ENCODE assay signal across 24 cellular contexts in genomic region chr10:11159543-11160215, GRCh38.
A peak's percentile ranks its signal among the peaks of the same experiment; 100 is the strongest.
DNase-seq lines count a peak whose midpoint lies in the region; ATAC-seq and TF ChIP-seq lines count a peak whose summit lies in the region.
"Had no signal": no experiment of that assay in that cellular context is flagged by ENCODE, and none has a peak within 500 bp of the region (broad histone marks: within the 10 kb centered on the region; RNA-seq: fewer than 3 reads in every experiment).

No MANE protein-coding gene starts in this region.

- no peak for TF ChIP-seq EP300 in transverse colon (IDR thresholded peaks at IDR 0.05; ENCODE audit: low read depth)

- no peak for TF ChIP-seq POLR2A in transverse colon (IDR thresholded peaks at IDR 0.05)

- H3K27ac ChIP-seq in right atrium auricular region = no peak overlapping the region
- H3K27ac ChIP-seq in caudate nucleus (ENCODE audit: low read depth, low read length) = peak overlapping the region; percentile 49
- H3K27ac ChIP-seq in transverse colon = peak overlapping the region in 3 of 4 donors; percentile 1 to 22 (median 11)
- H3K27ac ChIP-seq: GM23248, testis, vagina, WERI-Rb-1 had no signal

- H3K4me1 ChIP-seq in right atrium auricular region = peaks cover 0 to 68% of the 10 kb centered on the region in 2 donors
- H3K4me1 ChIP-seq in transverse colon = peaks cover 0 to 40% (median 10%) of the 10 kb centered on the region in 4 donors
- H3K4me1 ChIP-seq: testis had no signal

- in situ Hi-C loops in transverse colon (cut with MboI; ENCODE audit: low pct_ligation_motif_present in 1 of 4, low pct_unique_long_range_greater_than_20kb in 1 of 4, low sequenced_read_pairs in 3 of 4) = no loop called here

- H3K4me3 ChIP-seq in right atrium auricular region (no peak overlapping the region), transverse colon (no peak overlapping the region)
- H3K4me3 ChIP-seq: GM23248, spleen, testis, vagina had no signal

- intact Hi-C loops in Right ventricle myocardium inferior (cut with DNase I) = loop anchor here (5.0 kb wide), 1 partner anchor 112 kb away; no protein-coding TSS in a partner anchor
- intact Hi-C loops in transverse colon (cut with DNase I; ENCODE audit: low total_unique reads) = no loop called here

- peak; percentile 55 for DNase-seq in right atrium auricular region (ENCODE audit: low spot score)
- no peak for DNase-seq in Right ventricle myocardium inferior (ENCODE audit: missing footprints)
- DNase-seq in caudate nucleus (lab: John Stamatoyannopoulos, UW) = peak in 6 of 61 donors; percentile 21 to 55 (median 40)
- peak; percentile 57 for DNase-seq in medulla oblongata (ENCODE audit: extremely low spot score)
- DNase-seq in transverse colon = no peak
- no peak for DNase-seq in stimulated activated CD4-positive, alpha-beta T cell treated with anti-CD3 and anti-CD28 coated beads, Interleukin-4, amount 100 ng/mL, for 24 hours
- no peak for DNase-seq in AML-193 (lab: John Stamatoyannopoulos, UW)
- DNase-seq: activated CD4-positive, alpha-beta T cell treated with anti-CD3 and anti-CD28 coated beads, Interleukin-2, amount 10 ng/mL, durations not matched to agents 7 days and 5 days; activated naive CD8-positive, alpha-beta T cell treated with anti-CD3 and anti-CD28 coated beads for 36 hours; effector memory CD8-positive, alpha-beta T cell; GM23248; HFFc6; NCI-H1105 treated with DMSO at 0.1 percent for 48 hours; NCI-H2029 treated with DMSO at 0.1 percent for 48 hours; NCI-H226; NCI-H774; spleen; stimulated activated CD4-positive, alpha-beta T cell treated with anti-CD3 and anti-CD28 coated beads, Interleukin-2, amount 100 ng/mL, for 48 hours; testis; WERI-Rb-1 had no signal

- TF ChIP-seq CTCF in right atrium auricular region (IDR thresholded peaks at IDR 0.05) (no peak), transverse colon (IDR thresholded peaks at IDR 0.05) (no peak)

- no peaks in the 10 kb centered on the region for H3K36me3 ChIP-seq in right atrium auricular region
- H3K36me3 ChIP-seq in transverse colon = no peaks in the 10 kb centered on the region
- H3K36me3 ChIP-seq: spleen, vagina, WERI-Rb-1 had no signal

- H3K9me3 ChIP-seq in right atrium auricular region (no peaks in the 10 kb centered on the region), transverse colon (no peaks in the 10 kb centered on the region)
- H3K9me3 ChIP-seq: spleen, testis, vagina had no signal

- no peak for ATAC-seq in Right ventricle myocardium inferior
- no peak for ATAC-seq in GM19324 (IDR thresholded peaks at IDR 0.05; ENCODE audit: low FRiP score, unreplicated experiment)
- ATAC-seq: effector memory CD8-positive, alpha-beta T cell; esophagus mucosa; stimulated activated memory B cell treated with anti-CD40 and anti-IgM and Interleukin-4, amounts not matched to agents 10 μg/mL and 1 μg/mL and 100 μg/mL, for 72 hours had no signal

- 50 to 71% methylated on average over 2 to 8 of the region's 8 CpGs for WGBS in transverse colon (ENCODE audit: low coverage in 1 of 2), 2 donors

- H3K27me3 ChIP-seq in right atrium auricular region (no peaks in the 10 kb centered on the region), transverse colon (no peaks in the 10 kb centered on the region)
- H3K27me3 ChIP-seq: testis, vagina had no signal

Comparison
In these comparisons a context has a peak if more than half of its experiments do, and no peak if none do; other contexts are left out.
1. DNase-seq: peak in right atrium auricular region (single experiment) and medulla oblongata (single experiment); none in Right ventricle myocardium inferior (single experiment), transverse colon (single experiment), stimulated activated CD4-positive, alpha-beta T cell treated with anti-CD3 and anti-CD28 coated beads, Interleukin-4, amount 100 ng/mL, for 24 hours (single experiment) and AML-193 (0 of 2).
2. H3K27ac ChIP-seq: peak in caudate nucleus (single experiment) and transverse colon (3 of 4); none in right atrium auricular region (0 of 2).